In the genomic region with DNA sequence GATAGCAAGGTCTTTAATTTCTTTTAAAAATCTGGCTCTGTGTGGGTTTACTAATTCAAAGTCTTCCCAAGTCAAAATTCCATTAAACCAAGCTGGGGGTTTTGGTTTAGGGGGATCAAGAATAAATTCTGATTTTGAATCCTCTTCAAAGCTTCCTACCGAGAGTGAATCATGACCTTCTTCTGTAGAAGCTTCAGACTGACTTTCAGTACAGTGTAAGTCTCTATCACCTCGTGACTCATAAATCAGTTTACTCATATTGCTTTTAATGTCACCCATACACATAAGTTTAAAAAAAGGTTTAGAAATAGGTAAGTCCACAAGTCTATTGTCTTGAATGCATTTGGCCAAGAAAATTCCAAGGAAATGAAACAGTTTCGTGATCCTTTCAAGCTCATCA, we compare ENCODE assay signal across 20 cellular contexts.
DNase-seq lines count a peak whose midpoint lies in the region; ATAC-seq, FAIRE-seq and TF ChIP-seq lines count a peak whose summit lies in the region.
"Had no signal": no experiment of that assay in that cellular context is flagged by ENCODE, and none has a peak within 500 bp of the region (broad histone marks: within the 10 kb centered on the region; RNA-seq: fewer than 3 reads in every experiment).

No MANE protein-coding gene starts in this region.

- H3K9me1 ChIP-seq in endothelial cell of umbilical vein (replicated peaks; ENCODE audit: control insufficient read depth, extremely low read depth, insufficient read depth, low read length): no peaks in the 10 kb centered on the region

- H3K9me3 Mint-ChIP-seq in MCF 10A (ENCODE audit: unreplicated experiment): no peaks in the 10 kb centered on the region
- H3K9me3 Mint-ChIP-seq in stimulated activated naive CD8-positive, alpha-beta T cell treated with anti-CD3 and anti-CD28 coated beads, Interleukin-15, Interleukin-2, amounts not matched to agents 100 ng/mL and 50 ng/mL, for 24 hours: no peaks in the 10 kb centered on the region
- H3K9me3 Mint-ChIP-seq: dendritic cell treated with granulocyte-macrophage colony-stimulating factor and Interleukin-4, amounts not matched to agents 40 ng/mL and 50 ng/mL, for 4 days had no signal

- H3K4me3 Mint-ChIP-seq in MCF 10A (ENCODE audit: unreplicated experiment): no peak overlapping the region
- no peak overlapping the region for H3K4me3 Mint-ChIP-seq in stimulated activated naive CD8-positive, alpha-beta T cell treated with anti-CD3 and anti-CD28 coated beads, Interleukin-15, Interleukin-2, amounts not matched to agents 100 ng/mL and 50 ng/mL, for 24 hours
- H3K4me3 Mint-ChIP-seq: dendritic cell treated with granulocyte-macrophage colony-stimulating factor and Interleukin-4, amounts not matched to agents 40 ng/mL and 50 ng/mL, for 4 days had no signal

- TF ChIP-seq CTCF in MCF 10A (IDR thresholded peaks at IDR 0.05; ENCODE audit: unreplicated experiment): no peak
- no peak for TF ChIP-seq CTCF in breast epithelium (IDR thresholded peaks at IDR 0.05)
- no peak for TF ChIP-seq CTCF in Panc1 (IDR thresholded peaks at IDR 0.05)
- no peak for TF ChIP-seq CTCF in endothelial cell of umbilical vein (IDR thresholded peaks at IDR 0.05; ENCODE audit: extremely low read depth in 1 of 2, insufficient read depth in 1 of 2, low read depth in 1 of 2, low read length in 2 of 2)

- H3K79me2 ChIP-seq in endothelial cell of umbilical vein (ENCODE audit: control insufficient read depth, insufficient read depth, low read length): no peaks in the 10 kb centered on the region

- H3K4me2 ChIP-seq in endothelial cell of umbilical vein (ENCODE audit: insufficient read depth, low read length): no peak overlapping the region

- POLR2A ChIA-PET in MCF 10A (lab: Yijun Ruan, JAX): interaction anchor here (0.7 to 1.6 kb wide), 5 partner anchors 9 to 102 kb away, joined by 3 to 7 read pairs (median 3); no protein-coding TSS in a partner anchor
- POLR2A ChIA-PET in Panc1 (lab: Charles Lee): no interaction called here
- POLR2A ChIA-PET in endothelial cell of umbilical vein (lab: Charles Lee): no interaction called here

- no peak for FAIRE-seq in endothelial cell of umbilical vein (lab: Jason Lieb, UNC)
- FAIRE-seq: G401.6, GM12891 had no signal

- ATAC-seq in Panc1 (no peak), HG03196 (IDR thresholded peaks at IDR 0.05; ENCODE audit: unreplicated experiment) (no peak)
- ATAC-seq: body of pancreas, left ventricle myocardium superior had no signal

- TF ChIP-seq POLR2A in breast epithelium (IDR thresholded peaks at IDR 0.05): no peak
- TF ChIP-seq POLR2A in endothelial cell of umbilical vein (IDR thresholded peaks at IDR 0.05; ENCODE audit: low read depth, low read length): no peak

- H3K27ac ChIP-seq in breast epithelium: no peak overlapping the region
- H3K27ac ChIP-seq in Panc1 (ENCODE audit: low read length): no peak overlapping the region
- H3K27ac ChIP-seq in endothelial cell of umbilical vein (ENCODE audit: insufficient read depth, low read depth, low read length): no peak overlapping the region
- H3K27ac ChIP-seq: body of pancreas, thyroid gland had no signal

- H3K36me3 ChIP-seq in breast epithelium (peaks cover 16% of the 10 kb centered on the region), Panc1 (ENCODE audit: control insufficient read depth, insufficient read depth, low read length) (peaks cover 46% of the 10 kb centered on the region), endothelial cell of umbilical vein (ENCODE audit: control insufficient read depth in 2 of 2, extremely low read depth in 1 of 2, insufficient read depth in 2 of 2, low read length in 2 of 2) (peaks cover 8 to 20% of the 10 kb centered on the region in 2 experiments)

- H4K20me1 ChIP-seq in endothelial cell of umbilical vein (replicated peaks; ENCODE audit: control insufficient read depth, extremely low read depth, insufficient read depth, low read length): no peaks in the 10 kb centered on the region

- dilution Hi-C loops in endothelial cell of umbilical vein (cut with MboI; ENCODE audit: extremely low pct_ligation_motif_present, low sequenced_read_pairs): no loop called here

- intact Hi-C loops in MCF 10A (cut with micrococcal nuclease): no loop called here
- intact Hi-C loops in breast epithelium (cut with DNase I; ENCODE audit: low total_unique reads): no loop called here
- intact Hi-C loops in Panc1 (cut with micrococcal nuclease; ENCODE audit: unreplicated experiment): no loop called here
- intact Hi-C loops in endothelial cell of umbilical vein (cut with micrococcal nuclease): no loop called here

- no peak overlapping the region for H2AFZ ChIP-seq in endothelial cell of umbilical vein (ENCODE audit: low read depth, low read length)

- CTCF ChIA-PET in MCF 10A (lab: Yijun Ruan, JAX): interaction anchor here (0.9 kb wide), 1 partner anchor 11 kb away, joined by 3 read pairs; no protein-coding TSS in a partner anchor
- CTCF ChIA-PET in Panc1 (lab: Charles Lee): no interaction called here
- CTCF ChIA-PET in endothelial cell of umbilical vein (lab: Charles Lee): interaction anchor here (1.3 kb wide), 1 partner anchor 8 kb away, joined by 4 read pairs; no protein-coding TSS in a partner anchor

- no peak overlapping the region for H3K9ac ChIP-seq in endothelial cell of umbilical vein (replicated peaks; ENCODE audit: extremely low read depth, insufficient read depth, low read length)

- H3K4me3 ChIP-seq in breast epithelium (no peak overlapping the region), Panc1 (ENCODE audit: low read depth in 2 of 2, low read length in 2 of 2) (no peak overlapping the region), endothelial cell of umbilical vein (replicated peaks in 1 of 3; ENCODE audit: insufficient read depth in 1 of 3, low read depth in 1 of 3, low read length in 3 of 3) (no peak overlapping the region)
- H3K4me3 ChIP-seq: body of pancreas, thyroid gland had no signal

- no peaks in the 10 kb centered on the region for H3K4me1 Mint-ChIP-seq in MCF 10A (ENCODE audit: insufficient read depth, unreplicated experiment)
- peaks cover 10% of the 10 kb centered on the region for H3K4me1 Mint-ChIP-seq in stimulated activated naive CD8-positive, alpha-beta T cell treated with anti-CD3 and anti-CD28 coated beads, Interleukin-15, Interleukin-2, amounts not matched to agents 100 ng/mL and 50 ng/mL, for 24 hours (ENCODE audit: low read depth)

- no peaks in the 10 kb centered on the region for H3K27me3 ChIP-seq in breast epithelium
- no peaks in the 10 kb centered on the region for H3K27me3 ChIP-seq in Panc1 (ENCODE audit: control insufficient read depth, insufficient read depth, low read length)
- no peaks in the 10 kb centered on the region for H3K27me3 ChIP-seq in endothelial cell of umbilical vein (ENCODE audit: control insufficient read depth in 2 of 2, insufficient read depth in 2 of 2, low read length in 2 of 2)
- H3K27me3 ChIP-seq: body of pancreas, thyroid gland had no signal

- H3K9me3 ChIP-seq in breast epithelium (no peaks in the 10 kb centered on the region), Panc1 (ENCODE audit: control insufficient read depth, insufficient read depth, low read depth, low read length) (no peaks in the 10 kb centered on the region), endothelial cell of umbilical vein (replicated peaks; ENCODE audit: control insufficient read depth, insufficient read depth, low read length) (no peaks in the 10 kb centered on the region)
- H3K9me3 ChIP-seq: body of pancreas, thyroid gland had no signal

- in situ Hi-C loops in Panc1 (cut with HindIII; ENCODE audit: low pct_unique_long_range_greater_than_20kb, low sequenced_read_pairs): no loop called here

- no peak overlapping the region for H3K27ac Mint-ChIP-seq in MCF 10A (ENCODE audit: low read depth, unreplicated experiment)
- peak overlapping the region; percentile 11 for H3K27ac Mint-ChIP-seq in stimulated activated naive CD8-positive, alpha-beta T cell treated with anti-CD3 and anti-CD28 coated beads, Interleukin-15, Interleukin-2, amounts not matched to agents 100 ng/mL and 50 ng/mL, for 24 hours
- H3K27ac Mint-ChIP-seq: dendritic cell treated with granulocyte-macrophage colony-stimulating factor and Interleukin-4, amounts not matched to agents 40 ng/mL and 50 ng/mL, for 4 days had no signal

- BruUV-seq in MCF 10A (replicated peaks; lab: Mats Ljungman, UMichigan) (TSS peak; percentile 72), Panc1 (replicated peaks; lab: Mats Ljungman, UMichigan) (TSS peak; percentile 59), endothelial cell of umbilical vein (replicated peaks; lab: Mats Ljungman, UMichigan) (TSS peak; percentile 85)

- peaks cover 84% of the 10 kb centered on the region for H3K36me3 Mint-ChIP-seq in MCF 10A (ENCODE audit: insufficient read depth, unreplicated experiment)
- peaks cover 72% of the 10 kb centered on the region for H3K36me3 Mint-ChIP-seq in stimulated activated naive CD8-positive, alpha-beta T cell treated with anti-CD3 and anti-CD28 coated beads, Interleukin-15, Interleukin-2, amounts not matched to agents 100 ng/mL and 50 ng/mL, for 24 hours (ENCODE audit: low read depth)

- DNase-seq in MCF 10A (ENCODE audit: unreplicated experiment) (no peak), breast epithelium (ENCODE audit: low spot score in 2 of 2) (no peak), Panc1 (ENCODE audit: low read depth, low spot score) (no peak), endothelial cell of umbilical vein (ENCODE audit: low read depth, low spot score) (no peak), dermis blood vessel endothelial cell (no peak)
- no peak for DNase-seq in stimulated activated CD4-positive, alpha-beta T cell treated with anti-CD3 and anti-CD28 coated beads, Interleukin-15, amount 100 ng/mL, for 24 hours
- DNase-seq: activated CD8-positive, alpha-beta memory T cell treated with anti-CD3 and anti-CD28 coated beads for 24 hours; activated gamma-delta T cell treated with Interleukin-2 at 50 U/mL for 16 hours; body of pancreas; erythroblast; left ventricle myocardium superior; NCI-H1092; NCI-H69; occipital lobe; thyroid gland had no signal

- no peaks in the 10 kb centered on the region for H3K4me1 ChIP-seq in breast epithelium
- no peaks in the 10 kb centered on the region for H3K4me1 ChIP-seq in Panc1 (ENCODE audit: control insufficient read depth, insufficient read depth, low read length)
- no peaks in the 10 kb centered on the region for H3K4me1 ChIP-seq in endothelial cell of umbilical vein (ENCODE audit: control insufficient read depth, extremely low read depth, insufficient read depth, low read length)
- H3K4me1 ChIP-seq: body of pancreas, thyroid gland had no signal

- no peaks in the 10 kb centered on the region for H3K27me3 Mint-ChIP-seq in MCF 10A (ENCODE audit: insufficient read depth, unreplicated experiment)
- H3K27me3 Mint-ChIP-seq in stimulated activated naive CD8-positive, alpha-beta T cell treated with anti-CD3 and anti-CD28 coated beads, Interleukin-15, Interleukin-2, amounts not matched to agents 100 ng/mL and 50 ng/mL, for 24 hours: no peaks in the 10 kb centered on the region
- H3K27me3 Mint-ChIP-seq: dendritic cell treated with granulocyte-macrophage colony-stimulating factor and Interleukin-4, amounts not matched to agents 40 ng/mL and 50 ng/mL, for 4 days had no signal

TF ChIP-seq in endothelial cell of umbilical vein, 7 proteins besides CTCF, POLR2A, EP300 and RAD21 (continues in another document):
- no peak for TF ChIP-seq EZH2 (IDR thresholded peaks at IDR 0.05; ENCODE audit: borderline replicate concordance, low read depth, low read length, severe bottlenecking)
- no peak for TF ChIP-seq POLR2AphosphoS5 (IDR thresholded peaks at IDR 0.05; ENCODE audit: insufficient read depth, low read depth, low read length)
